19 cellular contexts compared by ENCODE assay signal in the genomic region with DNA sequence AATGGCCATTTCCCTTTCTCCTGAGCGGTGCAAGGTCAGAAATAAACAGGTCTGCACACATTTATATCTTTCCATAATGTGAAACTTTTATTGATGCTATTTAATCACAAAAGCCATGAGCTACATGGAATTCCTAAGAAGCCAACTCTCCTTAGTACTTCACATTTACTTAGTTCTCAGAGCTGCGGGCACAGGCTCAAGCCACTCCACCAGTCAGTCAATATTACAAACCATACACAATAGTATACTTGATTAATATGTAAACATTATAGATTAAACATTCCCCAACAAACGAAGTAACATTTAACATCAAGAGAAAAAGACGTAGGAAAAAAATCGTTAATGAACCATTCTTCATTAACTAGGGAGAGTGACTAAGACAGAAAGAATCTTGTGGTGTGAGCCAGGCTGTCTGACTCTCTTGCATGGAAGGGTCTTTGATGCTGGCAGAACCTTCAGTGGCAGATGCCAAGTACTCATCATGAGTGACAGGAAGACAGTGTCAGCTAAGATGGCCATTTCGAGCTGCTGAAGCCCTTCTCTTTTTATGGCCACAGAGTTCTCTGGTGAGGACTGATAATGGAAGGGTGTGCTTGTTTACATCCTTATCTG.
"Had no signal": no experiment of that assay in that cellular context is flagged by ENCODE, and none has a peak within 500 bp of the region (broad histone marks: within the 10 kb centered on the region; RNA-seq: fewer than 3 reads in every experiment).

No MANE protein-coding gene starts in this region.

- H2AFZ ChIP-seq: neural progenitor cell had no signal

- H3K36me3 ChIP-seq: adrenal gland, left ventricle myocardium inferior, neural progenitor cell, prostate gland had no signal

- DNase-seq: activated CD4-positive, alpha-beta T cell treated with anti-CD3 and anti-CD28 coated beads for 36 hours; activated CD4-positive, alpha-beta T cell treated with anti-CD3 and anti-CD28 coated beads, Interleukin-2, amount 50 U/mL, for 48 hours; activated gamma-delta T cell; adrenal gland; caudate nucleus; foreskin melanocyte; left ventricle myocardium inferior; mammary epithelial cell; midbrain; right cardiac atrium; stimulated activated naive CD8-positive, alpha-beta T cell treated with anti-CD3 and anti-CD28 coated beads, Interleukin-15, Interleukin-2, amounts not matched to agents 100 U/mL and 50 U/mL, for 24 hours; T-helper 1 cell; trophoblast cell had no signal

- ATAC-seq: activated CD4-positive, alpha-beta T cell treated with anti-CD3 and anti-CD28 coated beads for 36 hours; activated naive CD4-positive, alpha-beta T cell treated with anti-CD3 and anti-CD28 coated beads, Interleukin-2, amount 50 U/mL, for 72 hours; right cardiac atrium; stimulated activated naive CD8-positive, alpha-beta T cell treated with anti-CD3 and anti-CD28 coated beads, Interleukin-15, Interleukin-2, amounts not matched to agents 100 U/mL and 50 U/mL, for 24 hours; WTC11 had no signal

- H3K4me3 ChIP-seq: adrenal gland, left ventricle myocardium inferior, neural progenitor cell, prostate gland, skin epidermis had no signal

- H3K4me1 Mint-ChIP-seq: activated CD4-positive, alpha-beta T cell treated with anti-CD3 and anti-CD28 coated beads for 36 hours; neural progenitor cell had no signal

- H3K27ac ChIP-seq: adrenal gland, epithelial cell of prostate, left ventricle myocardium inferior, neural progenitor cell, prostate gland, skin epidermis had no signal

- H3K9me3 Mint-ChIP-seq: activated naive CD4-positive, alpha-beta T cell treated with anti-CD3 and anti-CD28 coated beads, Interleukin-2, amount 50 U/mL, for 72 hours; neural progenitor cell had no signal

- H3K27ac Mint-ChIP-seq: activated CD4-positive, alpha-beta T cell treated with anti-CD3 and anti-CD28 coated beads for 36 hours; activated naive CD4-positive, alpha-beta T cell treated with anti-CD3 and anti-CD28 coated beads, Interleukin-2, amount 50 U/mL, for 72 hours; neural progenitor cell; WTC11 had no signal

- H3K4me2 ChIP-seq: neural progenitor cell had no signal

- H3K9ac ChIP-seq: neural progenitor cell had no signal

- H3K4me3 Mint-ChIP-seq: activated CD4-positive, alpha-beta T cell treated with anti-CD3 and anti-CD28 coated beads for 36 hours; neural progenitor cell; WTC11 had no signal

- H3K4me1 ChIP-seq: adrenal gland, left ventricle myocardium inferior, neural progenitor cell, prostate gland had no signal

- H3K9me3 ChIP-seq: adrenal gland, left ventricle myocardium inferior, prostate gland had no signal

- H3K27me3 ChIP-seq: neural progenitor cell had no signal

- H3K36me3 Mint-ChIP-seq: activated naive CD4-positive, alpha-beta T cell treated with anti-CD3 and anti-CD28 coated beads, Interleukin-2, amount 50 U/mL, for 72 hours; neural progenitor cell; WTC11 had no signal
